ENCODE assay signal across 23 cellular contexts in the genomic region with DNA sequence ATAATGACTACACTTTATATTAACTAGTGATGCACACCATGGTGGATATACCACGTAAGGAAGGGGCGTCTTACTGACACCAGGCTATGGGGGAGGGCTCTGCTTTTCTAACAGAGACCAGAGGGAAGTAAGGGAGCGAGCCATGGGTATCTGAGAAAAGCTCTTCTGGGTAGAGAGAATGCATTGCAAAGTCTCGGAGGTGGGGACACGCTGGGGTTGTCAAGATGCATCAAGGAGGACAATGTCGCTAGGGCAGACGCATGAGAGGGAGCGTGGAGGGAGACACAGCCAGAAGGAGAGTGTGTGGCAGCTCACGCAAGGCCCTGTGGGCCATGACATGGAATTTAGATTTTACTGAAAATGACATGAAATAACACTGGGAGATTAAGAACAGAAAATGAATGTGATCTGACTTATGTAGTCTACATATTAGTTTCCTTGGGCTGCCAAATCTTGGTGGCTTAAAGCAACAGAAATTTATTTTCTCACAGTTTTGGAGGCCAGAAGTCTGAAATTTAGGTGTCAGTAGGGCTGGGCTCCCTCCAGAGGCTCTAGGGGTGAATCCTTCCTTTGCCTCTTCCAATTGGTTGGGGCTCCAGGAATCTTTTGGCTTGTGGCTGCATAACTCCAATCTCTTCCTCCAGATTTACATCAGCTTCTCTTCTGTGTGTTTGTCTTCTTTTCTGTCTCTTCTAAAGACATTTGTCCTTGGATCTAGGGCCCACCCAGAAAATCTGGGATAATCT.
"Had no signal": no experiment of that assay in that cellular context is flagged by ENCODE, and none has a peak within 500 bp of the region (broad histone marks: within the 10 kb centered on the region; RNA-seq: fewer than 3 reads in every experiment).

No MANE protein-coding gene starts in this region.

- H3K9me3 Mint-ChIP-seq: dendritic cell treated with granulocyte-macrophage colony-stimulating factor and Interleukin-4, amounts not matched to agents 40 ng/mL and 50 ng/mL, for 4 days; endodermal cell had no signal

- H3K9me3 ChIP-seq: esophagus squamous epithelium, gastrocnemius medialis, left lung, lower lobe of right lung had no signal

- H3K36me3 ChIP-seq: esophagus squamous epithelium, gastrocnemius medialis, heart right ventricle, left lung, lower lobe of right lung had no signal

- H3K27ac Mint-ChIP-seq: dendritic cell treated with granulocyte-macrophage colony-stimulating factor and Interleukin-4, amounts not matched to agents 40 ng/mL and 50 ng/mL, for 4 days; effector memory CD8-positive, alpha-beta T cell; endodermal cell; memory B cell had no signal

- H3K27me3 ChIP-seq: esophagus squamous epithelium, left lung had no signal

- H3K36me3 Mint-ChIP-seq: memory B cell had no signal

- DNase-seq: cortex of kidney; effector CD8-positive, alpha-beta T cell; effector memory CD8-positive, alpha-beta T cell; endodermal cell; erythroblast; esophagus squamous epithelium; foreskin fibroblast; foreskin melanocyte; gastrocnemius medialis; glutamatergic neuron; heart right ventricle; hippocampal formation; left cardiac atrium; left lung; left ventricle myocardium superior; lower lobe of right lung; mammary epithelial cell; mesendoderm; midbrain had no signal

- H3K4me3 Mint-ChIP-seq: dendritic cell treated with granulocyte-macrophage colony-stimulating factor and Interleukin-4, amounts not matched to agents 40 ng/mL and 50 ng/mL, for 4 days; effector memory CD8-positive, alpha-beta T cell; endodermal cell; memory B cell had no signal

- H3K4me1 ChIP-seq: esophagus squamous epithelium, gastrocnemius medialis, left lung had no signal

- H3K27me3 Mint-ChIP-seq: effector memory CD8-positive, alpha-beta T cell had no signal

- H3K27ac ChIP-seq: epithelial cell of prostate, esophagus squamous epithelium, gastrocnemius medialis, heart right ventricle, left lung, lower lobe of right lung had no signal

- ATAC-seq: effector memory CD8-positive, alpha-beta T cell; esophagus mucosa; gastrocnemius medialis; heart right ventricle; left cardiac atrium; left lung; left ventricle myocardium superior; lower lobe of right lung had no signal

- H3K4me3 ChIP-seq: esophagus squamous epithelium, gastrocnemius medialis, heart right ventricle, left lung, lower lobe of right lung had no signal
